8 cellular contexts compared by ENCODE assay signal in the genomic region with DNA sequence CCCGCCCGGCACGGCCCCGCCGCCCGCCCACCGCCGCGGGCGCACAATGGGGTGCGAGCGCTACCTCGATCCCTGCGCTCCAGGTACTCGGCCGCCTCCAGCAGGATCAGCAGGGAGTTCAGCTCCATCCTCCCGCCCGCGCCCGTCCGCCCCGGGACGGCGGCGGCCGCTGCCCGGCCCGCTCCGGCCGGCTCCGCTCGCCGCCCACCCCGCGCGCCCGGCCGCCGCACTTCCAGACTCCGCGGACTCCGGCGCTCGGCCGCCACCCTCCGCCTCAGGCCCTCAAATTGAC. TPM values are rescaled to one million over a fixed set of nuclear protein-coding genes. Genes with fewer than 3 reads are reported as not detected.
DNase-seq lines count a peak whose midpoint lies in the region; ATAC-seq and TF ChIP-seq lines count a peak whose summit lies in the region.

A gene with protein sequence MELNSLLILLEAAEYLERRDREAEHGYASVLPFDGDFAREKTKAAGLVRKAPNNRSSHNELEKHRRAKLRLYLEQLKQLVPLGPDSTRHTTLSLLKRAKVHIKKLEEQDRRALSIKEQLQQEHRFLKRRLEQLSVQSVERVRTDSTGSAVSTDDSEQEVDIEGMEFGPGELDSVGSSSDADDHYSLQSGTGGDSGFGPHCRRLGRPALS (minus strand): TSS at position 257 of the 292 bp plus-strand sequence. CDS start 129 bp downstream, at position 128.

- H3K4me1 Mint-ChIP-seq in CD4-positive, alpha-beta T cell (ENCODE audit: low read depth) = no peaks in the 10 kb centered on the region

- peak within 1 kb of the TSS; percentile 96 for H3K4me3 Mint-ChIP-seq in CD4-positive, alpha-beta T cell

- H3K4me3 ChIP-seq in iPS-15b (ENCODE audit: low read depth, low read length) = peak within 1 kb of the TSS; percentile 58
- H3K4me3 ChIP-seq in spleen = peak within 1 kb of the TSS; percentile 93 to 99 (median 98)

- H3K36me3 ChIP-seq in iPS-15b (ENCODE audit: control insufficient read depth, insufficient read depth, low read length) = peaks cover 11% of the 10 kb centered on the region
- peaks cover 0 to 35% (median 13%) of the 10 kb centered on the region in 6 donors for H3K36me3 ChIP-seq in spleen

- H3K27ac ChIP-seq in CD4-positive, alpha-beta T cell (ENCODE audit: low read depth, low read length) = peak within 1 kb of the TSS; percentile 93
- peak within 1 kb of the TSS; percentile 68 for H3K27ac ChIP-seq in adipose tissue (ENCODE audit: low read depth, low read length)
- H3K27ac ChIP-seq in spleen = peak within 1 kb of the TSS; percentile 91 to 100 (median 98)

- H3K36me3 Mint-ChIP-seq in CD4-positive, alpha-beta T cell (ENCODE audit: low read depth) = peaks cover 8% of the 10 kb centered on the region

- peak in 2 of 3 donors; percentile 64 to 74 for TF ChIP-seq POLR2A in spleen (IDR thresholded peaks at IDR 0.05)

- peak within 1 kb of the TSS; percentile 95 for H3K27ac Mint-ChIP-seq in CD4-positive, alpha-beta T cell

- H3K27me3 ChIP-seq in CD4-positive, alpha-beta T cell (ENCODE audit: control insufficient read depth, insufficient read depth, low read length) = no peaks in the 10 kb centered on the region
- H3K27me3 ChIP-seq in iPS-15b (ENCODE audit: control insufficient read depth, insufficient read depth, low read length) (no peaks in the 10 kb centered on the region), spleen (replicated peaks in 1 of 7) (no peaks in the 10 kb centered on the region)

- H3K9me3 ChIP-seq in CD4-positive, alpha-beta T cell (ENCODE audit: control insufficient read depth, low read length) = no peaks in the 10 kb centered on the region
- H3K9me3 ChIP-seq in iPS-15b (ENCODE audit: control insufficient read depth, insufficient read depth, low read length) (no peaks in the 10 kb centered on the region), spleen (no peaks in the 10 kb centered on the region)

- no peaks in the 10 kb centered on the region for H3K4me1 ChIP-seq in iPS-15b (ENCODE audit: control insufficient read depth, insufficient read depth, low read length)
- H3K4me1 ChIP-seq in spleen = peaks cover 43 to 84% (median 67%) of the 10 kb centered on the region in 6 donors

- CTCF ChIA-PET in CD4-positive, alpha-beta T cell (lab: Charles Lee) = interaction anchor here (0.9 to 2.4 kb wide), 4 partner anchors 20 to 157 kb away, joined by 3 to 17 read pairs (median 7); partner anchors contain the start of genes CFAP99, HAUS3, POLN and ZFYVE28

- TF ChIP-seq CTCF in CD4-positive, alpha-beta T cell (IDR thresholded peaks at IDR 0.05) = no peak
- TF ChIP-seq CTCF in spleen (IDR thresholded peaks at IDR 0.05 in 8 of 11, conservative IDR thresholded peaks at IDR 0.05 in 3 of 11) = no peak

- H3K9me3 Mint-ChIP-seq in CD4-positive, alpha-beta T cell = no peaks in the 10 kb centered on the region

- ATAC-seq in CD4-positive, alpha-beta T cell (ENCODE audit: poor library complexity) = peak; percentile 3
- ATAC-seq in HG03045 (IDR thresholded peaks at IDR 0.05; ENCODE audit: unreplicated experiment) (peak; percentile 1), GM18520 (IDR thresholded peaks at IDR 0.05; ENCODE audit: unreplicated experiment) (no peak)

- intact Hi-C loops in CD4-positive, alpha-beta T cell (cut with DNase I, micrococcal nuclease) = loop anchor here (1.0 to 10.0 kb wide), 11 partner anchors 19 to 673 kb away; partner anchors contain the start of genes FAM193A (in 1 of the 2), HAUS3 (in 1 of the 2), NELFA (in 1 of the 2) and POLN (in 1 of the 2)
- intact Hi-C loops in spleen (cut with DNase I; ENCODE audit: low total_unique reads) = loop anchor here (10.0 kb wide), 1 partner anchor 153 kb away; the partner anchor contains the start of genes CFAP99 and ZFYVE28

- POLR2A ChIA-PET in CD4-positive, alpha-beta T cell (lab: Charles Lee) = interaction anchor here (0.6 to 3.8 kb wide), 31 partner anchors 11 to 1480 kb away, joined by 3 to 84 read pairs (median 5); partner anchors contain the start of genes CFAP99, FAM193A, GRK4 and HAUS3

- no peaks in the 10 kb centered on the region for H3K27me3 Mint-ChIP-seq in CD4-positive, alpha-beta T cell

- 0 to 1% (median 0%) methylated on average over 21 to 46 of the region's 46 CpGs for WGBS in adipose tissue, 3 donors
- WGBS in spleen, 5 donors = 0% methylated on average over 3 to 46 of the region's 46 CpGs

- no peak for DNase-seq in CD4-positive, alpha-beta T cell
- DNase-seq in spleen (no peak), CD1c-positive myeloid dendritic cell (ENCODE audit: extremely low spot score) (no peak)
- no peak for DNase-seq in activated effector memory CD4-positive, alpha-beta T cell treated with Interleukin-2 at 50 U/mL for 16 hours

- peak within 1 kb of the TSS; percentile 60 for H3K9ac ChIP-seq in iPS-15b (ENCODE audit: low read depth, low read length)

RNA-seq across cellular contexts. Expression of the gene that starts here (rescaled TPM):
- total RNA-seq in CD4-positive, alpha-beta T cell = 100 to 1,000 TPM; 140 to 147 TPM
- polyA plus RNA-seq in adipose tissue (10 to 100 TPM; 21.7 to 99.8 (median 53.5) TPM), spleen (100 to 1,000 TPM in 1 of 3 donors, 10 to 100 TPM in 2; 36.0 to 103 (median 38.4) TPM)
- 100 to 1,000 TPM in 5 of 7 donors, 10 to 100 TPM in 2; 51.8 to 128 (median 112) TPM for total RNA-seq in spleen
